ENCODE assay signal across 1 cellular context in genomic region chr4:174483792-174484191, GRCh38.
TF ChIP-seq lines count a peak whose summit lies in the region.

No MANE protein-coding gene starts in this region.

TF ChIP-seq in GM23338, 12 proteins besides CTCF, POLR2A, EP300 and RAD21 (continued from another document):
- TF ChIP-seq ZNF462 (CRISPR knock-in tag; IDR thresholded peaks at IDR 0.05) (no peak), EZH2 (IDR thresholded peaks at IDR 0.05; ENCODE audit: low read depth, unreplicated experiment) (no peak), STAT1 (IDR thresholded peaks at IDR 0.05; ENCODE audit: unreplicated experiment) (no peak), NANOG (IDR thresholded peaks at IDR 0.05; ENCODE audit: borderline replicate concordance) (no peak), POLR2AphosphoS5 (IDR thresholded peaks at IDR 0.05; ENCODE audit: low read depth) (no peak)
- TF ChIP-seq, protein P1, sequence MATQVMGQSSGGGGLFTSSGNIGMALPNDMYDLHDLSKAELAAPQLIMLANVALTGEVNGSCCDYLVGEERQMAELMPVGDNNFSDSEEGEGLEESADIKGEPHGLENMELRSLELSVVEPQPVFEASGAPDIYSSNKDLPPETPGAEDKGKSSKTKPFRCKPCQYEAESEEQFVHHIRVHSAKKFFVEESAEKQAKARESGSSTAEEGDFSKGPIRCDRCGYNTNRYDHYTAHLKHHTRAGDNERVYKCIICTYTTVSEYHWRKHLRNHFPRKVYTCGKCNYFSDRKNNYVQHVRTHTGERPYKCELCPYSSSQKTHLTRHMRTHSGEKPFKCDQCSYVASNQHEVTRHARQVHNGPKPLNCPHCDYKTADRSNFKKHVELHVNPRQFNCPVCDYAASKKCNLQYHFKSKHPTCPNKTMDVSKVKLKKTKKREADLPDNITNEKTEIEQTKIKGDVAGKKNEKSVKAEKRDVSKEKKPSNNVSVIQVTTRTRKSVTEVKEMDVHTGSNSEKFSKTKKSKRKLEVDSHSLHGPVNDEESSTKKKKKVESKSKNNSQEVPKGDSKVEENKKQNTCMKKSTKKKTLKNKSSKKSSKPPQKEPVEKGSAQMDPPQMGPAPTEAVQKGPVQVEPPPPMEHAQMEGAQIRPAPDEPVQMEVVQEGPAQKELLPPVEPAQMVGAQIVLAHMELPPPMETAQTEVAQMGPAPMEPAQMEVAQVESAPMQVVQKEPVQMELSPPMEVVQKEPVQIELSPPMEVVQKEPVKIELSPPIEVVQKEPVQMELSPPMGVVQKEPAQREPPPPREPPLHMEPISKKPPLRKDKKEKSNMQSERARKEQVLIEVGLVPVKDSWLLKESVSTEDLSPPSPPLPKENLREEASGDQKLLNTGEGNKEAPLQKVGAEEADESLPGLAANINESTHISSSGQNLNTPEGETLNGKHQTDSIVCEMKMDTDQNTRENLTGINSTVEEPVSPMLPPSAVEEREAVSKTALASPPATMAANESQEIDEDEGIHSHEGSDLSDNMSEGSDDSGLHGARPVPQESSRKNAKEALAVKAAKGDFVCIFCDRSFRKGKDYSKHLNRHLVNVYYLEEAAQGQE (IDR thresholded peaks at IDR 0.05; ENCODE audit: unreplicated experiment): no peak
